In the genomic region with DNA sequence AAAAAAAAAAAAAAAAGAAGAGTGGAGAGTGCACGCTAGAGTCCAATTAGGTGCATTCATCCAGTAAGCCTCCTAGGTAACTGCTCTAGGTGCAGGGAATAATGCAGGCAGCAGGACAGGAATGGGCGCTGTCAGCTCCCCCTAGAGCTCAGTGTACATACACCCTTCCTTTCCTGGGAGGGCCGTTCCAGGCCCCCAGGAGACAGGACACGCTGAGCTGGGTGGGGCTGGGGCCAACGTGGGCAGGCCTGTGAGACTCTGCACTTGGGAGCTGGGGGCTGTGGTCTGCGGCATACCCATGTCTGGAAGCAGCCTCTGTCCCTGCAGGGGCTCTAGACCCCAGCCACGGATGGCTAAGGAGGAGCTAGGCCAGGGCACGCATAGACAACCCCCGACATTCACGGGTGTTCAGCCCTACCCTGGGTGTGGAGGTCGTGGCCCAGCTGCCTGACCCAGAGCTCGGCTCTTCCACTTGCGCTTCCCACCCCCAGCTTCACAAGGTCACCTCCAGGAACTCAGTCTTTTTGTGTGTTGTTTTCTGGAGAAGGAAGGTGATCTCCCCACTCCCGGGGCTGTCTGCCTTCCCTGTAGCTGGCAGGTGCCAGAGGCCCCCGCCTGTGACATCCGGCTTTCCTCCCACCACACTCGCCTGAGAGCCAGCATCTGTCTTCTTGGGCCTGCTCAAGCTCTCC, we compare ENCODE assay signal across 7 cellular contexts. TPM values are rescaled to one million over a fixed set of nuclear protein-coding genes. Genes with fewer than 3 reads are reported as not detected.
DNase-seq lines count a peak whose midpoint lies in the region; ATAC-seq, FAIRE-seq and TF ChIP-seq lines count a peak whose summit lies in the region.

No MANE protein-coding gene starts in this region.

- in situ Hi-C loops in mammary epithelial cell (cut with MboI; ENCODE audit: low sequenced_read_pairs in 2 of 2): loop anchor here in 1 of 2 donors (25.0 kb wide), 1 partner anchor 342 kb away; the partner anchor contains the start of gene SSTR5

- H3K9ac ChIP-seq in ES-I3 (ENCODE audit: low read depth, low read length) (peak overlapping the region; percentile 85; the same call in 1 of the 2 replicates), mammary epithelial cell (ENCODE audit: insufficient read depth, low read length) (peak overlapping the region; percentile 48)

- peaks cover 3% of the 10 kb centered on the region for H3K79me2 ChIP-seq in mammary epithelial cell (ENCODE audit: insufficient read depth, low read length)

- peak overlapping the region; percentile 65 to 79 (median 78) for H3K4me3 ChIP-seq in mammary epithelial cell (replicated peaks in 1 of 3; ENCODE audit: insufficient read depth in 1 of 3, low read depth in 2 of 3, low read length in 3 of 3)
- peak overlapping the region; percentile 56 for H3K4me3 ChIP-seq in mononuclear cell (ENCODE audit: low read length)

- CTCF ChIA-PET in mammary epithelial cell (lab: Charles Lee; ENCODE audit: low non-redundant PET): no interaction called here

- no peaks in the 10 kb centered on the region for H4K20me1 ChIP-seq in mammary epithelial cell (ENCODE audit: insufficient read depth, low read length)

- FAIRE-seq in H54 (lab: Jason Lieb, UNC): no peak

- H3K9me3 ChIP-seq in ES-I3 (ENCODE audit: control insufficient read depth, insufficient read depth, low read length) (no peaks in the 10 kb centered on the region), mammary epithelial cell (replicated peaks; ENCODE audit: insufficient read depth, low read length) (no peaks in the 10 kb centered on the region), mononuclear cell (ENCODE audit: low read depth, low read length) (no peaks in the 10 kb centered on the region)

- H3K36me3 ChIP-seq in ES-I3 (ENCODE audit: insufficient read depth, low read length) (no peaks in the 10 kb centered on the region), mammary epithelial cell (ENCODE audit: insufficient read depth, low read length) (no peaks in the 10 kb centered on the region)

- intact Hi-C loops in mammary epithelial cell (cut with micrococcal nuclease): no loop called here

- DNase-seq in H54 (ENCODE audit: insufficient read length, low spot score): peak; percentile 89
- peak; percentile 95 for DNase-seq in NCI-H82 (lab: John Stamatoyannopoulos, UW)
- DNase-seq in mammary epithelial cell: no peak

- ATAC-seq in HG03045 (IDR thresholded peaks at IDR 0.05; ENCODE audit: unreplicated experiment) (no peak), HG03571 (IDR thresholded peaks at IDR 0.05; ENCODE audit: unreplicated experiment) (no peak)

- H3K4me1 ChIP-seq in ES-I3 (ENCODE audit: insufficient read depth, low read length) (peaks cover 4% of the 10 kb centered on the region; the same call in 1 of the 2 replicates), mammary epithelial cell (ENCODE audit: insufficient read depth, low read length) (peaks cover 43% of the 10 kb centered on the region), mononuclear cell (ENCODE audit: insufficient read depth, low read length) (peaks cover 40% of the 10 kb centered on the region)

- no peaks in the 10 kb centered on the region for H3K27me3 ChIP-seq in mammary epithelial cell (ENCODE audit: insufficient read depth, low read length)
- peaks cover 9% of the 10 kb centered on the region for H3K27me3 ChIP-seq in mononuclear cell (ENCODE audit: insufficient read depth, low read length)

- no peak overlapping the region for H3K27ac ChIP-seq in mammary epithelial cell (ENCODE audit: insufficient read depth, low read depth, low read length)

- peak overlapping the region; percentile 99 for H3K4me2 ChIP-seq in mammary epithelial cell (ENCODE audit: insufficient read depth, low read depth, low read length)

- 6% methylated on average over 16 of the region's 17 CpGs for WGBS in mammary epithelial cell (ENCODE audit: low coverage, missing lambda C conversion rate)

- dilution Hi-C loops in mammary epithelial cell (cut with HindIII; ENCODE audit: low sequenced_read_pairs): loop anchor here (25.0 kb wide), 2 partner anchors 567 to 667 kb away; no protein-coding TSS in a partner anchor

- no TSS peak for BruUV-seq in mammary epithelial cell (replicated peaks; lab: Mats Ljungman, UMichigan)

- TF ChIP-seq POLR2A in H54 (IDR thresholded peaks at IDR 0.05; ENCODE audit: low read depth, low read length): no peak

- H2AFZ ChIP-seq in mammary epithelial cell (ENCODE audit: low read depth, low read length): peak overlapping the region; percentile 90

- TF ChIP-seq CTCF in mammary epithelial cell (conservative IDR thresholded peaks at IDR 0.05 in 1 of 2, IDR thresholded peaks at IDR 0.05 in 1 of 2; ENCODE audit: extremely low read depth in 1 of 2, insufficient read depth in 1 of 2, low read depth in 1 of 2, low read length in 2 of 2): peak; percentile 20 to 44

RNA-seq across cellular contexts. Expression of gene ANTKMT, which starts 1.0 kb away (rescaled TPM):
- total RNA-seq in mammary epithelial cell: 10 to 100 TPM; 13.5 to 35.4 TPM
- 12.6 TPM for polyA plus RNA-seq in mammary epithelial cell
- polyA minus RNA-seq in mammary epithelial cell: 0.72 TPM
- total RNA-seq in mononuclear cell: 5.8 TPM

RNA-seq across cellular contexts. Expression of gene METRN, which starts 5.0 kb away (rescaled TPM):
- total RNA-seq in mammary epithelial cell: 10 to 100 TPM; 22.2 to 53.1 TPM
- polyA plus RNA-seq in mammary epithelial cell: 15.0 TPM
- 2.5 TPM for polyA minus RNA-seq in mammary epithelial cell
- total RNA-seq in mononuclear cell: 4.8 TPM

RNA-seq across cellular contexts. Expression of gene CCDC78, which starts 6.3 kb away (rescaled TPM):
- total RNA-seq in mammary epithelial cell (1 to 10 TPM; 3.0 to 5.8 TPM), mononuclear cell (1.0 TPM)
- 3.5 TPM for polyA plus RNA-seq in mammary epithelial cell
- not detected for polyA minus RNA-seq in mammary epithelial cell

RNA-seq across cellular contexts. Expression of gene HAGHL, which starts 6.9 kb away (rescaled TPM):
- 10 to 100 TPM in 1 of 2 donors, 1 to 10 TPM in 1; 8.0 to 20.2 TPM for total RNA-seq in mammary epithelial cell
- polyA plus RNA-seq in mammary epithelial cell: 8.0 TPM
- 1.0 TPM for polyA minus RNA-seq in mammary epithelial cell
- 4.6 TPM for total RNA-seq in mononuclear cell

RNA-seq across cellular contexts. Expression of gene FBXL16, which starts 14.4 kb away (rescaled TPM):
- total RNA-seq in mammary epithelial cell (1 to 10 TPM in 1 of 2 donors, under 1 TPM in 1; 0.33 to 2.6 TPM), mononuclear cell (1.7 TPM)
- polyA plus RNA-seq in mammary epithelial cell: 0.53 TPM
- 1.8 TPM for polyA minus RNA-seq in mammary epithelial cell
